ENCODE assay signal across 1 cellular context in genomic region chr10:71659050-71659738, GRCh38.
A peak's percentile ranks its signal among the peaks of the same experiment; 100 is the strongest.
TF ChIP-seq lines count a peak whose summit lies in the region.

No MANE protein-coding gene starts in this region.

TF ChIP-seq in K562, 482 proteins besides CTCF, POLR2A, EP300 and RAD21 (continued from another document):
- TF ChIP-seq CREB5 (CRISPR knock-in tag; IDR thresholded peaks at IDR 0.05) = no peak
- no peak for TF ChIP-seq OTX1 (CRISPR knock-in tag; IDR thresholded peaks at IDR 0.05)
- no peak for TF ChIP-seq FOXK1 (CRISPR knock-in tag; IDR thresholded peaks at IDR 0.05; ENCODE audit: borderline replicate concordance)
- peak; percentile 14; the same call in 1 of the 2 replicates for TF ChIP-seq CBFA2T3 (IDR thresholded peaks at IDR 0.05)
- no peak for TF ChIP-seq L3MBTL2 (IDR thresholded peaks at IDR 0.05)
- TF ChIP-seq, protein P1, sequence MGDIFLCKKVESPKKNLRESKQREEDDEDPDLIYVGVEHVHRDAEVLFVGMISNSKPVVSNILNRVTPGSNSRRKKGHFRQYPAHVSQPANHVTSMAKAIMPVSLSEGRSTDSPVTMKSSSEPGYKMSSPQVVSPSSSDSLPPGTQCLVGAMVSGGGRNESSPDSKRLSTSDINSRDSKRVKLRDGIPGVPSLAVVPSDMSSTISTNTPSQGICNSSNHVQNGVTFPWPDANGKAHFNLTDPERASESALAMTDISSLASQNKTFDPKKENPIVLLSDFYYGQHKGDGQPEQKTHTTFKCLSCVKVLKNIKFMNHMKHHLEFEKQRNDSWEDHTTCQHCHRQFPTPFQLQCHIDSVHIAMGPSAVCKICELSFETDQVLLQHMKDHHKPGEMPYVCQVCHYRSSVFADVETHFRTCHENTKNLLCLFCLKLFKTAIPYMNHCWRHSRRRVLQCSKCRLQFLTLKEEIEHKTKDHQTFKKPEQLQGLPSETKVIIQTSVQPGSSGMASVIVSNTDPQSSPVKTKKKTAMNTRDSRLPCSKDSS (IDR thresholded peaks at IDR 0.05; ENCODE audit: low read depth, partially characterized antibody) = no peak
TF ChIP-seq in K562: peak in this region for 8.
